ENCODE assay signal across 8 cellular contexts in the genomic region with DNA sequence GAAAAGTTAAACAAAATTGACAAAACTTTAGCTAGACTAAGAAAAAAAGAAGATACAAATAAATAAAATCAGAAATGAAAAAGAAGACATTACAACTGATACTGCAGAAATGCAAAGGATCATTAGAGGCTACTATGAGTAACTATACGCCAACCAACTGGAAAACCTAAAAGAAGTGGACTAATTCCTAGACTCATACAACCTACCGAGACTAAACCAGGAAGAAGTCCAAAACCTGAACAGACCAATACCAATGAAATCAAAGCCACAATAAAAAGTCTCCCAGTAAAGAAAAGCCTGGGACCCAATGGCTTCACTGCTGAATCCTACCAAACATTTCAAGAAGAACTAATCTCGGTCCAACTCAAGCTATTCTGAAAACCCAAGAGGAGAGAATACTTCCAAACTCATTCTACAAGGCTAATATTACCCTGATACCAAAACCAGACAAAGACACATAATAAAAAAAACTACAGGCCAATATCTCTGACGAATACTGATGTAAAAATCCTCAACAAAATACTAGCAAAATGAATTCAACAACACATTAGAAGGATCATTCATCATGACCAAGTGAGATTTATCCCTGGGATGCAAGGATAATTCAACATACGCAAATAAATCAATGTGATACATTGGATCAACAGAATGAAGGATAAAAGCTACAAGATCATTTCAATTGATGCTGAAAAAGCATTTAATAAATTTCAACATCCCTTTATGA. TPM values are rescaled to one million over a fixed set of nuclear protein-coding genes. Genes with fewer than 3 reads are reported as not detected.
DNase-seq lines count a peak whose midpoint lies in the region; ATAC-seq and TF ChIP-seq lines count a peak whose summit lies in the region.

No MANE protein-coding gene starts in this region.

- no peaks in the 10 kb centered on the region for H3K36me3 Mint-ChIP-seq in activated naive CD8-positive, alpha-beta T cell treated with anti-CD3 and anti-CD28 coated beads, Interleukin-2, amount 50 U/mL, for 24 hours (ENCODE audit: low read depth)
- peaks cover 3% of the 10 kb centered on the region for H3K36me3 Mint-ChIP-seq in memory B cell

- H3K9me3 Mint-ChIP-seq in activated naive CD8-positive, alpha-beta T cell treated with anti-CD3 and anti-CD28 coated beads, Interleukin-2, amount 50 U/mL, for 24 hours, result no peaks in the 10 kb centered on the region
- peaks cover 5% of the 10 kb centered on the region for H3K9me3 Mint-ChIP-seq in memory B cell

- peak overlapping the region; percentile 0 for H3K27ac Mint-ChIP-seq in activated naive CD8-positive, alpha-beta T cell treated with anti-CD3 and anti-CD28 coated beads, Interleukin-2, amount 50 U/mL, for 24 hours
- H3K27ac Mint-ChIP-seq in memory B cell, result peak overlapping the region; percentile 95

- H3K27ac ChIP-seq in heart right ventricle (peak overlapping the region in 1 of 10 donors; percentile 53), urinary bladder (ENCODE audit: low read depth) (peak overlapping the region; percentile 32)

- H3K4me3 ChIP-seq in heart right ventricle, result peak overlapping the region in 9 of 10 donors; percentile 12 to 51 (median 26)
- H3K4me3 ChIP-seq in urinary bladder (ENCODE audit: low read depth, low read length), result no peak overlapping the region

- no peak for TF ChIP-seq CTCF in heart right ventricle (IDR thresholded peaks at IDR 0.05)

- H3K4me3 Mint-ChIP-seq in activated naive CD8-positive, alpha-beta T cell treated with anti-CD3 and anti-CD28 coated beads, Interleukin-2, amount 50 U/mL, for 24 hours, result peak overlapping the region; percentile 63
- H3K4me3 Mint-ChIP-seq in memory B cell, result peak overlapping the region; percentile 87

- DNase-seq in heart right ventricle (no peak), Right ventricle myocardium superior (no peak), memory B cell (ENCODE audit: low spot score in 2 of 2) (no peak), pons (ENCODE audit: low spot score) (no peak), COLO668 (lab: John Stamatoyannopoulos, UW; ENCODE audit: unreplicated experiment) (no peak), putamen (ENCODE audit: low spot score) (no peak)
- no peak for DNase-seq in activated naive CD8-positive, alpha-beta T cell treated with anti-CD3 and anti-CD28 coated beads, Interleukin-2, amount 50 U/mL, for 24 hours

- no peaks in the 10 kb centered on the region for H3K27me3 ChIP-seq in heart right ventricle

- 74 to 80% methylated on average over 5 of the region's 5 CpGs for WGBS in heart right ventricle, 2 donors
- 72% methylated on average over 5 of the region's 5 CpGs for WGBS in urinary bladder

- intact Hi-C loops in heart right ventricle (cut with DNase I) (no loop called here), Right ventricle myocardium superior (cut with DNase I) (no loop called here)

- H3K27me3 Mint-ChIP-seq in activated naive CD8-positive, alpha-beta T cell treated with anti-CD3 and anti-CD28 coated beads, Interleukin-2, amount 50 U/mL, for 24 hours, result peaks cover 3% of the 10 kb centered on the region
- H3K27me3 Mint-ChIP-seq in memory B cell, result peaks cover 3% of the 10 kb centered on the region

- ATAC-seq in heart right ventricle (no peak), Right ventricle myocardium superior (ENCODE audit: poor library complexity) (no peak), memory B cell (ENCODE audit: low read depth) (no peak)
- ATAC-seq in activated naive CD8-positive, alpha-beta T cell treated with anti-CD3 and anti-CD28 coated beads, Interleukin-2, amount 50 U/mL, for 24 hours, result no peak

- no peaks in the 10 kb centered on the region for H3K36me3 ChIP-seq in heart right ventricle
- no peaks in the 10 kb centered on the region for H3K36me3 ChIP-seq in urinary bladder (ENCODE audit: insufficient read depth)

- H3K4me1 ChIP-seq in heart right ventricle (peaks cover 0 to 3% (median 0%) of the 10 kb centered on the region in 9 donors), urinary bladder (ENCODE audit: insufficient read depth) (no peaks in the 10 kb centered on the region)

- peaks cover 0 to 11% (median 0%) of the 10 kb centered on the region in 11 donors for H3K9me3 ChIP-seq in heart right ventricle

- no peaks in the 10 kb centered on the region for H3K4me1 Mint-ChIP-seq in activated naive CD8-positive, alpha-beta T cell treated with anti-CD3 and anti-CD28 coated beads, Interleukin-2, amount 50 U/mL, for 24 hours
- peaks cover 2% of the 10 kb centered on the region for H3K4me1 Mint-ChIP-seq in memory B cell

RNA-seq across cellular contexts. Expression of a gene that starts 20.3 kb away (rescaled TPM):
- total RNA-seq in heart right ventricle (1 to 10 TPM; 2.5 to 7.5 (median 4.7) TPM), Right ventricle myocardium superior (3.6 TPM), urinary bladder (14.6 TPM)
- polyA plus RNA-seq in heart right ventricle (1 to 10 TPM; 1.4 to 1.8 TPM), urinary bladder (8.0 TPM)
